ENCODE assay signal across 31 cellular contexts in the genomic region with DNA sequence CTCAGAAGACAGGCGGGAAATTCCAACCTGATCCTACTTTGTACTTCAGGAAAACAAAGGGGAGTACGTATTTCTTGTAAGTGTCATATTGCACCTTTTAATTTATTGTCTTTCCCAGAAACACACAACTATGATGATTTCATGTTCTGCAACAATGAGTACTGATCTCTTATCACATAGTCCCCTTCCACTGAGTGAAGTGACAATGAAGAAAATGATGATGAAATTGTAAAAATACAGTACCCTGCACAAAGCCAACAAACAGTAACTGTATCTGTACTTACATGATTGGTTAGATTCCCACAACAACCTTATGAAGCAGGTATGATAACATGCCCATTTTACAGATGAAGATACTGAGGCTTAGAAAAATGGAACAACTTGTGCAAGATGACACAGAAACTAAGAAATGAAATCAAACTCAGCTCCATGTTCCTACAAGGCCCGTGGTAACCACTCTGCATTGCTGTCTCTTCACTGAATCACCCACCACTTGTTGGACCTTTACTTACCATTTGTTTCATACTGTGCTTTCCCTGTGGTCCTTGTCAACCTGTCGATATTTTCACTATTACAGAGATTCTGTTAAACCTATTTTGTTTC. TPM values are rescaled to one million over a fixed set of nuclear protein-coding genes. Genes with fewer than 3 reads are reported as not detected.
"Had no signal": no experiment of that assay in that cellular context is flagged by ENCODE, and none has a peak within 500 bp of the region (broad histone marks: within the 10 kb centered on the region; RNA-seq: fewer than 3 reads in every experiment).

No MANE protein-coding gene starts in this region.

- H3K4me2 ChIP-seq: neural progenitor cell, smooth muscle cell had no signal

- H3K9me3 Mint-ChIP-seq: natural killer cell; nephron; neural progenitor cell; stimulated activated memory B cell treated with anti-CD40 and anti-IgM and Interleukin-4, amounts not matched to agents 10 μg/mL and 1 μg/mL and 100 μg/mL, for 72 hours had no signal

- H3K36me3 Mint-ChIP-seq: natural killer cell; neural progenitor cell; stimulated activated memory B cell treated with anti-CD40 and anti-IgM and Interleukin-4, amounts not matched to agents 10 μg/mL and 1 μg/mL and 100 μg/mL, for 72 hours; type B pancreatic cell had no signal

- H3K9ac ChIP-seq: neural progenitor cell, parathyroid adenoma had no signal

- ATAC-seq: natural killer cell; right cardiac atrium; sciatic nerve; stimulated activated memory B cell treated with anti-CD40 and anti-IgM and Interleukin-4, amounts not matched to agents 10 μg/mL and 1 μg/mL and 100 μg/mL, for 72 hours; stimulated activated naive CD8-positive, alpha-beta T cell treated with anti-CD3 and anti-CD28 coated beads, Interleukin-15, amount 100 ng/mL, for 72 hours; stimulated activated naive CD8-positive, alpha-beta T cell treated with anti-CD3 and anti-CD28 coated beads, Interleukin-15, Interleukin-2, amounts not matched to agents 100 U/mL and 50 U/mL, for 24 hours; upper lobe of right lung had no signal

- H3K4me3 ChIP-seq: neural progenitor cell, ovary, psoas muscle, skin epidermis, smooth muscle cell, spleen, suprapubic skin, testis, tibial artery, transverse colon, upper lobe of right lung, uterus had no signal

- DNase-seq: natural killer cell; occipital lobe; ovary; posterior cingulate gyrus; psoas muscle; right cardiac atrium; spleen; stimulated activated CD4-positive, alpha-beta T cell treated with anti-CD3 and anti-CD28 coated beads, Interleukin-12 subunit alpha, Interleukin-12 subunit beta, amount 100 ng/mL, for 4 hours; stimulated activated CD4-positive, alpha-beta T cell treated with anti-CD3 and anti-CD28 coated beads, Interleukin-1b, Interleukin-23, amount 100 ng/mL, for 48 hours; stimulated activated CD4-positive, alpha-beta T cell treated with anti-CD3 and anti-CD28 coated beads, Interleukin-4, amount 100 ng/mL, for 1 hour; stimulated activated CD4-positive, alpha-beta T cell treated with anti-CD3 and anti-CD28 coated beads, Interleukin-4, amount 100 ng/mL, for 4 hours; stimulated activated CD8-positive, alpha-beta memory T cell treated with anti-CD3 and anti-CD28 coated beads, Interleukin-4, amount 100 ng/mL, for 48 hours; stimulated activated naive CD4-positive, alpha-beta T cell; stimulated activated naive CD8-positive, alpha-beta T cell treated with anti-CD3 and anti-CD28 coated beads, Interleukin-15, amount 100 ng/mL, for 72 hours; stimulated activated naive CD8-positive, alpha-beta T cell treated with anti-CD3 and anti-CD28 coated beads, Interleukin-15, Interleukin-2, amounts not matched to agents 100 U/mL and 50 U/mL, for 24 hours; substantia nigra; testis; tibial artery; transverse colon; upper lobe of right lung; uterus had no signal

- H3K27ac ChIP-seq: neural progenitor cell, ovary, parathyroid adenoma, psoas muscle, skin epidermis, spleen, suprapubic skin, testis, transverse colon, upper lobe of right lung had no signal

- H3K36me3 ChIP-seq: neural progenitor cell, ovary, spleen, suprapubic skin, tibial artery, transverse colon, upper lobe of right lung, uterus had no signal

- H3K9me3 ChIP-seq: ovary, psoas muscle, suprapubic skin, testis, tibial artery, transverse colon, upper lobe of right lung, uterus had no signal

- H3K4me1 Mint-ChIP-seq: natural killer cell; nephron; neural progenitor cell; stimulated activated memory B cell treated with anti-CD40 and anti-IgM and Interleukin-4, amounts not matched to agents 10 μg/mL and 1 μg/mL and 100 μg/mL, for 72 hours; stimulated activated naive CD8-positive, alpha-beta T cell treated with anti-CD3 and anti-CD28 coated beads, Interleukin-15, amount 100 ng/mL, for 72 hours had no signal

- H2AFZ ChIP-seq: neural progenitor cell, parathyroid adenoma had no signal

- H3K4me1 ChIP-seq: neural progenitor cell, parathyroid adenoma, psoas muscle, spleen, suprapubic skin, testis, transverse colon, upper lobe of right lung, uterus had no signal

- H3K27me3 Mint-ChIP-seq: stimulated activated memory B cell treated with anti-CD40 and anti-IgM and Interleukin-4, amounts not matched to agents 10 μg/mL and 1 μg/mL and 100 μg/mL, for 72 hours; stimulated activated naive CD8-positive, alpha-beta T cell treated with anti-CD3 and anti-CD28 coated beads, Interleukin-15, amount 100 ng/mL, for 72 hours had no signal

- H3K27ac Mint-ChIP-seq: natural killer cell; nephron; progenitor cell of endocrine pancreas; stimulated activated memory B cell treated with anti-CD40 and anti-IgM and Interleukin-4, amounts not matched to agents 10 μg/mL and 1 μg/mL and 100 μg/mL, for 72 hours; stimulated activated naive CD8-positive, alpha-beta T cell treated with anti-CD3 and anti-CD28 coated beads, Interleukin-15, amount 100 ng/mL, for 72 hours; type B pancreatic cell had no signal

- H3K4me3 Mint-ChIP-seq: natural killer cell; nephron; neural progenitor cell; stimulated activated memory B cell treated with anti-CD40 and anti-IgM and Interleukin-4, amounts not matched to agents 10 μg/mL and 1 μg/mL and 100 μg/mL, for 72 hours; stimulated activated naive CD8-positive, alpha-beta T cell treated with anti-CD3 and anti-CD28 coated beads, Interleukin-15, amount 100 ng/mL, for 72 hours; type B pancreatic cell had no signal

- H3K27me3 ChIP-seq: neural progenitor cell, ovary, spleen, suprapubic skin, testis, tibial artery, transverse colon, upper lobe of right lung, uterus had no signal

RNA-seq across cellular contexts. Expression of gene SLC1A2, which starts 37.5 kb away (rescaled TPM):
- polyA plus RNA-seq: smooth muscle cell had no signal
